29 cellular contexts compared by ENCODE assay signal in genomic region chr4:1582227-1582626, GRCh38.
DNase-seq lines count a peak whose midpoint lies in the region; ATAC-seq, FAIRE-seq and TF ChIP-seq lines count a peak whose summit lies in the region.
"Had no signal": no experiment of that assay in that cellular context is flagged by ENCODE, and none has a peak within 500 bp of the region (broad histone marks: within the 10 kb centered on the region; RNA-seq: fewer than 3 reads in every experiment).

No MANE protein-coding gene starts in this region.

- intact Hi-C loops in CD4-positive, alpha-beta T cell (cut with DNase I, micrococcal nuclease) = loop anchor here in 1 of 2 experiments (5.0 to 10.0 kb wide), 4 partner anchors 130 to 1493 kb away; partner anchors contain the start of genes CTBP1, HTT, HTT-AS and SLBP
- intact Hi-C loops in kidney (cut with DNase I) = no loop called here
- intact Hi-C loops in posterior vena cava (cut with DNase I) = no loop called here

- H3K9ac ChIP-seq in kidney (ENCODE audit: low read length in 2 of 2) = no peak overlapping the region

- no peaks in the 10 kb centered on the region for H3K27me3 ChIP-seq in CD4-positive, alpha-beta T cell (ENCODE audit: control insufficient read depth, insufficient read depth, low read length)

- no peaks in the 10 kb centered on the region for H3K27me3 Mint-ChIP-seq in CD4-positive, alpha-beta T cell
- H3K27me3 Mint-ChIP-seq: activated T-helper 17 cell treated with anti-CD3 and anti-CD28 coated beads, Interleukin-2, amount 50 U/mL, for 72 hours; CD4-positive, alpha-beta memory T cell had no signal

- H3K27ac Mint-ChIP-seq in CD4-positive, alpha-beta T cell = peak overlapping the region; percentile 35
- H3K27ac Mint-ChIP-seq: activated CD8-positive, alpha-beta T cell treated with anti-CD3 and anti-CD28 coated beads, Interleukin-2, amount 10 ng/mL, durations not matched to agents 7 days and 5 days had no signal

- no peaks in the 10 kb centered on the region for H3K36me3 Mint-ChIP-seq in CD4-positive, alpha-beta T cell (ENCODE audit: low read depth)
- H3K36me3 Mint-ChIP-seq: activated naive CD4-positive, alpha-beta T cell treated with anti-CD3 and anti-CD28 coated beads, Interleukin-2, amount 10 ng/mL, durations not matched to agents 7 days and 5 days; CD4-positive, alpha-beta memory T cell had no signal

- H3K9me3 ChIP-seq in CD4-positive, alpha-beta T cell (ENCODE audit: control insufficient read depth, low read length) = no peaks in the 10 kb centered on the region
- H3K9me3 ChIP-seq in kidney (ENCODE audit: control insufficient read depth in 1 of 2, low read length in 2 of 2) = no peaks in the 10 kb centered on the region
- H3K9me3 ChIP-seq: A549, gastroesophageal sphincter had no signal

- DNase-seq in CD4-positive, alpha-beta T cell = peak in 1 of 10 experiments; percentile 27
- DNase-seq in cerebellum (ENCODE audit: low spot score) = peak; percentile 69
- DNase-seq in kidney = peak; percentile 72
- DNase-seq in posterior vena cava (ENCODE audit: low spot score) = peak; percentile 83
- no peak for DNase-seq in retina
- DNase-seq: activated CD4-positive, alpha-beta T cell treated with anti-CD3 and anti-CD28 coated beads for 1 hour; activated CD8-positive, alpha-beta T cell treated with anti-CD3 and anti-CD28 coated beads, Interleukin-2, amount 10 ng/mL, durations not matched to agents 7 days and 5 days; activated naive CD4-positive, alpha-beta T cell treated with anti-CD3 and anti-CD28 coated beads, Interleukin-2, amount 10 ng/mL, durations not matched to agents 7 days and 5 days; AML-193; amniotic stem cell; brain microvascular endothelial cell; Karpas-422; NCI-H1436 treated with DMSO at 0.1 percent for 48 hours; NCI-H2107; NCI-H345; NCI-H69; PC-9; SHP77 had no signal

- H3K36me3 ChIP-seq in kidney (ENCODE audit: control insufficient read depth in 1 of 2, insufficient read depth in 2 of 2, low read length in 2 of 2) = no peaks in the 10 kb centered on the region
- H3K36me3 ChIP-seq: brain microvascular endothelial cell, gastroesophageal sphincter had no signal

- no peak overlapping the region for H3K4me3 ChIP-seq in kidney (ENCODE audit: low read length in 2 of 2)
- H3K4me3 ChIP-seq: A549, gastroesophageal sphincter, hepatocyte, PC-9, skin epidermis had no signal

- TF ChIP-seq CTCF in CD4-positive, alpha-beta T cell (IDR thresholded peaks at IDR 0.05) = no peak
- TF ChIP-seq CTCF in kidney (IDR thresholded peaks at IDR 0.05; ENCODE audit: borderline replicate concordance, extremely low read depth, insufficient read depth) = no peak

- CTCF ChIA-PET in CD4-positive, alpha-beta T cell (lab: Charles Lee) = interaction anchor here (0.6 kb wide), 1 partner anchor 19 kb away, joined by 3 read pairs; no protein-coding TSS in a partner anchor

- peaks cover 0 to 4% of the 10 kb centered on the region in 2 donors for H3K4me1 ChIP-seq in kidney (ENCODE audit: control insufficient read depth in 1 of 2, insufficient read depth in 1 of 2, low read depth in 1 of 2, low read length in 2 of 2)

- H3K4me3 Mint-ChIP-seq in CD4-positive, alpha-beta T cell = no peak overlapping the region
- H3K4me3 Mint-ChIP-seq: activated CD8-positive, alpha-beta T cell treated with anti-CD3 and anti-CD28 coated beads, Interleukin-2, amount 10 ng/mL, durations not matched to agents 7 days and 5 days; activated naive CD4-positive, alpha-beta T cell treated with anti-CD3 and anti-CD28 coated beads, Interleukin-2, amount 10 ng/mL, durations not matched to agents 7 days and 5 days; CD4-positive, alpha-beta memory T cell had no signal

- no peaks in the 10 kb centered on the region for H3K9me3 Mint-ChIP-seq in CD4-positive, alpha-beta T cell
- H3K9me3 Mint-ChIP-seq: activated naive CD4-positive, alpha-beta T cell treated with anti-CD3 and anti-CD28 coated beads, Interleukin-2, amount 10 ng/mL, durations not matched to agents 7 days and 5 days; activated T-helper 17 cell treated with anti-CD3 and anti-CD28 coated beads, Interleukin-2, amount 50 U/mL, for 72 hours; T-helper 2 cell treated with Interferon-gamma antibody and Interleukin-4, amounts not matched to agents 5 μg/mL and 100 μg/mL, for 36 hours had no signal

- ATAC-seq in CD4-positive, alpha-beta T cell (ENCODE audit: poor library complexity) = no peak
- ATAC-seq in GM19324 (IDR thresholded peaks at IDR 0.05; ENCODE audit: low FRiP score, unreplicated experiment) = no peak
- no peak for ATAC-seq in HG03095 (IDR thresholded peaks at IDR 0.05; ENCODE audit: unreplicated experiment)
- ATAC-seq in HG02763 (IDR thresholded peaks at IDR 0.05; ENCODE audit: unreplicated experiment) = no peak
- ATAC-seq: A549; activated CD8-positive, alpha-beta T cell treated with anti-CD3 and anti-CD28 coated beads, Interleukin-2, amount 10 ng/mL, durations not matched to agents 7 days and 5 days; activated T-helper 17 cell treated with anti-CD3 and anti-CD28 coated beads, Interleukin-2, amount 50 U/mL, for 72 hours; gastroesophageal sphincter; left colon had no signal

- POLR2A ChIA-PET in CD4-positive, alpha-beta T cell (lab: Charles Lee) = interaction anchor here (0.8 to 1.4 kb wide), 2 partner anchors 23 to 141 kb away, joined by 3 to 4 read pairs; no protein-coding TSS in a partner anchor

- no peaks in the 10 kb centered on the region for H3K4me1 Mint-ChIP-seq in CD4-positive, alpha-beta T cell (ENCODE audit: low read depth)

- no peak for FAIRE-seq in kidney (lab: Jason Lieb, UNC)
- FAIRE-seq: A549 had no signal

- no peak overlapping the region for H3K27ac ChIP-seq in CD4-positive, alpha-beta T cell (ENCODE audit: low read depth, low read length)
- H3K27ac ChIP-seq in kidney (ENCODE audit: low read depth in 2 of 2, low read length in 2 of 2) = no peak overlapping the region
- H3K27ac ChIP-seq: brain microvascular endothelial cell, hepatocyte, PC-9 had no signal
